Comparison of ENCODE assay signal across 1 cellular context in genomic region chr3:4467522-4467867, GRCh38.
TF ChIP-seq lines count a peak whose summit lies in the region.

No MANE protein-coding gene starts in this region.

TF ChIP-seq in HepG2, 621 proteins besides CTCF, POLR2A, EP300 and RAD21:
- TF ChIP-seq, protein P1, sequence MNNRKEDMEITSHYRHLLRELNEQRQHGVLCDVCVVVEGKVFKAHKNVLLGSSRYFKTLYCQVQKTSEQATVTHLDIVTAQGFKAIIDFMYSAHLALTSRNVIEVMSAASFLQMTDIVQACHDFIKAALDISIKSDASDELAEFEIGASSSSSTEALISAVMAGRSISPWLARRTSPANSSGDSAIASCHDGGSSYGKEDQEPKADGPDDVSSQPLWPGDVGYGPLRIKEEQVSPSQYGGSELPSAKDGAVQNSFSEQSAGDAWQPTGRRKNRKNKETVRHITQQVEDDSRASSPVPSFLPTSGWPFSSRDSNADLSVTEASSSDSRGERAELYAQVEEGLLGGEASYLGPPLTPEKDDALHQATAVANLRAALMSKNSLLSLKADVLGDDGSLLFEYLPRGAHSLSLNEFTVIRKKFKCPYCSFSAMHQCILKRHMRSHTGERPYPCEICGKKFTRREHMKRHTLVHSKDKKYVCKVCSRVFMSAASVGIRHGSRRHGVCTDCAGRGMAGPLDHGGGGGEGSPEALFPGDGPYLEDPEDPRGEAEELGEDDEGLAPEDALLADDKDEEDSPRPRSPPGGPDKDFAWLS (CRISPR knock-in tag; IDR thresholded peaks at IDR 0.05; ENCODE audit: borderline replicate concordance) = 0 out of 2 replicates have a peak, but pooled peaks have one; percentile 2
- TF ChIP-seq ZBED4 (CRISPR knock-in tag; IDR thresholded peaks at IDR 0.05; ENCODE audit: borderline replicate concordance) (0 out of 2 replicates have a peak, but pooled peaks have one; percentile 1), NFYB (CRISPR knock-in tag; IDR thresholded peaks at IDR 0.05) (no peak), IKZF4 (CRISPR knock-in tag; IDR thresholded peaks at IDR 0.05; ENCODE audit: borderline replicate concordance, low read depth, not compliant biosample characterization) (no peak), ZNF564 (CRISPR knock-in tag; IDR thresholded peaks at IDR 0.05) (no peak), ZNF780A (CRISPR knock-in tag; IDR thresholded peaks at IDR 0.05) (0 out of 2 replicates have a peak, but pooled peaks have one; percentile 27), ZNF33A (CRISPR knock-in tag; IDR thresholded peaks at IDR 0.05; ENCODE audit: borderline replicate concordance) (no peak), ZNF747 (CRISPR knock-in tag; IDR thresholded peaks at IDR 0.05; ENCODE audit: borderline replicate concordance) (no peak), CCDC6 (CRISPR knock-in tag; IDR thresholded peaks at IDR 0.05) (no peak), FOXM1 (CRISPR knock-in tag; IDR thresholded peaks at IDR 0.05) (no peak)
- TF ChIP-seq, protein P2, sequence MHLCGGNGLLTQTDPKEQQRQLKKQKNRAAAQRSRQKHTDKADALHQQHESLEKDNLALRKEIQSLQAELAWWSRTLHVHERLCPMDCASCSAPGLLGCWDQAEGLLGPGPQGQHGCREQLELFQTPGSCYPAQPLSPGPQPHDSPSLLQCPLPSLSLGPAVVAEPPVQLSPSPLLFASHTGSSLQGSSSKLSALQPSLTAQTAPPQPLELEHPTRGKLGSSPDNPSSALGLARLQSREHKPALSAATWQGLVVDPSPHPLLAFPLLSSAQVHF (CRISPR knock-in tag; IDR thresholded peaks at IDR 0.05) = peak; percentile 12; the same call in 1 of the 2 replicates
- TF ChIP-seq, protein P3, sequence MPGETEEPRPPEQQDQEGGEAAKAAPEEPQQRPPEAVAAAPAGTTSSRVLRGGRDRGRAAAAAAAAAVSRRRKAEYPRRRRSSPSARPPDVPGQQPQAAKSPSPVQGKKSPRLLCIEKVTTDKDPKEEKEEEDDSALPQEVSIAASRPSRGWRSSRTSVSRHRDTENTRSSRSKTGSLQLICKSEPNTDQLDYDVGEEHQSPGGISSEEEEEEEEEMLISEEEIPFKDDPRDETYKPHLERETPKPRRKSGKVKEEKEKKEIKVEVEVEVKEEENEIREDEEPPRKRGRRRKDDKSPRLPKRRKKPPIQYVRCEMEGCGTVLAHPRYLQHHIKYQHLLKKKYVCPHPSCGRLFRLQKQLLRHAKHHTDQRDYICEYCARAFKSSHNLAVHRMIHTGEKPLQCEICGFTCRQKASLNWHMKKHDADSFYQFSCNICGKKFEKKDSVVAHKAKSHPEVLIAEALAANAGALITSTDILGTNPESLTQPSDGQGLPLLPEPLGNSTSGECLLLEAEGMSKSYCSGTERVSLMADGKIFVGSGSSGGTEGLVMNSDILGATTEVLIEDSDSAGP (CRISPR knock-in tag; IDR thresholded peaks at IDR 0.05; ENCODE audit: borderline replicate concordance) = peak; percentile 97; the same call in 1 of the 2 replicates
